In the genomic region with DNA sequence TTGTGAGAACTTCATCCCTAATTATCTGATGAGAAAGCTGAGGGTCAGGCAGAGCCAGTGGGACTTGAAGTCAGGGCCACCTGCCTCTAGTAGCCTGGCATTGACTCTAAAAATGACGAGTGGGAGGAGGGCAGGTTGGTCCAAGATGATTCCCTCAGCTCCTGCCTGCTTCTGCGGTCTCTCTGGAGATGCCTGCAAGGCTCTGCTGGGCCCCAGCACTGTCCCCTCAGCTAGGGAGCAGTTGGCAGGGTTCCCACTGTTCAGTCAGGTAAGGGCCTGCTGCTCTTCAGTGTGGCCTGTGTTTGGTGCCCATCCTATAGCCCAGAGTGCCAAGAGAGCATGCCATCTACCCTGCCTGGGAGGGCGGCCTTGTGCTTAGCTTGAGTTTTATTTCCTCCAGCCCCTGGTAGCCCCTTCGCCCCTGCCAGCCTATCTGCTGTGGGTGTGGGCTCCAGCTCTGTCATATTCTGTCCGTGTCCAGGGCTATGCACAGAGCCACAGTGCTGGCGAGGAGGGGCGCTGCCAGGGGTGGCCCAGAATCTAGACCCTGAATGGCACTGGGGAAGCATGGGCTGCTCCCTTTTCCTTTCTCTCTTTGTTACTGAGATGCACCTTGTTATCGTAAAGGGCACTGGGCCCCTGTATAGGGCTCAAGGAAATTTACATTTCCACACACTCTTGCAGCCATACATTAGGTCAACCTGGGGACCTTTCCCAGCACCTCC, we compare ENCODE assay signal across 27 cellular contexts.
"Had no signal": no experiment of that assay in that cellular context is flagged by ENCODE, and none has a peak within 500 bp of the region (broad histone marks: within the 10 kb centered on the region; RNA-seq: fewer than 3 reads in every experiment).

No MANE protein-coding gene starts in this region.

- ATAC-seq: esophagus mucosa; foreskin keratinocyte; heart right ventricle; left ventricle myocardium superior; lower lobe of right lung; mucosa of descending colon; natural killer cell treated with Interleukin-12 subunit alpha and Interleukin-12 subunit beta and Interleukin-15 and Interleukin-18, amount 100 ng/mL, for 72 hours; stimulated activated effector memory CD8-positive, alpha-beta T cell treated with anti-CD3 and anti-CD28 coated beads, Interleukin-12 subunit alpha, Interleukin-12 subunit beta, amount 100 ng/mL, for 72 hours had no signal

- H3K27me3 ChIP-seq: colonic mucosa, foreskin keratinocyte, neural progenitor cell, right atrium auricular region, sigmoid colon, tibial nerve, vagina had no signal

- H3K9me3 ChIP-seq: colonic mucosa, heart right ventricle, lower lobe of right lung, mucosa of descending colon, prostate gland, right atrium auricular region, sigmoid colon, thoracic aorta, tibial nerve, vagina had no signal

- H3K36me3 ChIP-seq: colonic mucosa, heart right ventricle, lower lobe of right lung, neural progenitor cell, prostate gland, right atrium auricular region, sigmoid colon, thoracic aorta, tibial nerve, vagina had no signal

- H3K27me3 Mint-ChIP-seq: natural killer cell treated with Interleukin-12 subunit alpha and Interleukin-12 subunit beta and Interleukin-15 and Interleukin-18, amount 100 ng/mL, for 72 hours; stimulated activated naive CD8-positive, alpha-beta T cell treated with anti-CD3 and anti-CD28 coated beads, Interleukin-15, Interleukin-2, amounts not matched to agents 100 ng/mL and 50 ng/mL, for 24 hours had no signal

- H3K27ac ChIP-seq: colonic mucosa, epithelial cell of prostate, foreskin keratinocyte, heart right ventricle, lower lobe of right lung, neural progenitor cell, prostate gland, right atrium auricular region, sigmoid colon, thoracic aorta, tibial nerve, vagina had no signal

- H3K4me1 ChIP-seq: colonic mucosa, foreskin keratinocyte, prostate gland had no signal

- H3K4me3 Mint-ChIP-seq: dendritic cell treated with granulocyte-macrophage colony-stimulating factor and Interleukin-4, amounts not matched to agents 40 ng/mL and 50 ng/mL, for 4 days; endodermal cell; memory B cell; naive B cell; natural killer cell treated with Interleukin-12 subunit alpha and Interleukin-12 subunit beta and Interleukin-15 and Interleukin-18, amount 100 ng/mL, for 72 hours; neural progenitor cell; stimulated activated effector memory CD8-positive, alpha-beta T cell treated with anti-CD3 and anti-CD28 coated beads, Interleukin-12 subunit alpha, Interleukin-12 subunit beta, amount 100 ng/mL, for 72 hours; stimulated activated naive CD8-positive, alpha-beta T cell treated with anti-CD3 and anti-CD28 coated beads, Interleukin-15, Interleukin-2, amounts not matched to agents 100 ng/mL and 50 ng/mL, for 24 hours had no signal

- H3K4me3 ChIP-seq: colonic mucosa, heart right ventricle, lower lobe of right lung, mucosa of descending colon, neural progenitor cell, prostate gland, right atrium auricular region, sigmoid colon, thoracic aorta, tibial nerve, vagina had no signal

- DNase-seq: colonic mucosa; effector CD8-positive, alpha-beta T cell; endodermal cell; foreskin keratinocyte; glutamatergic neuron; heart right ventricle; hippocampal formation; left ventricle myocardium superior; lower lobe of right lung; mucosa of descending colon; naive B cell; sigmoid colon; stimulated activated CD4-positive, alpha-beta T cell treated with anti-CD3 and anti-CD28 coated beads, Interleukin-2, amount 100 ng/mL, for 24 hours; stimulated activated CD4-positive, alpha-beta T cell treated with anti-CD3 and anti-CD28 coated beads, Interleukin-4, amount 100 ng/mL, for 24 hours had no signal

- H3K9me3 Mint-ChIP-seq: dendritic cell treated with granulocyte-macrophage colony-stimulating factor and Interleukin-4, amounts not matched to agents 40 ng/mL and 50 ng/mL, for 4 days; endodermal cell; memory B cell; naive B cell; natural killer cell treated with Interleukin-12 subunit alpha and Interleukin-12 subunit beta and Interleukin-15 and Interleukin-18, amount 100 ng/mL, for 72 hours; neural progenitor cell; stimulated activated effector memory CD8-positive, alpha-beta T cell treated with anti-CD3 and anti-CD28 coated beads, Interleukin-12 subunit alpha, Interleukin-12 subunit beta, amount 100 ng/mL, for 72 hours; stimulated activated naive CD8-positive, alpha-beta T cell treated with anti-CD3 and anti-CD28 coated beads, Interleukin-15, Interleukin-2, amounts not matched to agents 100 ng/mL and 50 ng/mL, for 24 hours had no signal

- H3K27ac Mint-ChIP-seq: dendritic cell treated with granulocyte-macrophage colony-stimulating factor and Interleukin-4, amounts not matched to agents 40 ng/mL and 50 ng/mL, for 4 days; endodermal cell; memory B cell; natural killer cell treated with Interleukin-12 subunit alpha and Interleukin-12 subunit beta and Interleukin-15 and Interleukin-18, amount 100 ng/mL, for 72 hours; neural progenitor cell; stimulated activated effector memory CD8-positive, alpha-beta T cell treated with anti-CD3 and anti-CD28 coated beads, Interleukin-12 subunit alpha, Interleukin-12 subunit beta, amount 100 ng/mL, for 72 hours; stimulated activated naive CD8-positive, alpha-beta T cell treated with anti-CD3 and anti-CD28 coated beads, Interleukin-15, Interleukin-2, amounts not matched to agents 100 ng/mL and 50 ng/mL, for 24 hours had no signal

- H3K36me3 Mint-ChIP-seq: memory B cell; naive B cell; natural killer cell treated with Interleukin-12 subunit alpha and Interleukin-12 subunit beta and Interleukin-15 and Interleukin-18, amount 100 ng/mL, for 72 hours; neural progenitor cell; stimulated activated effector memory CD8-positive, alpha-beta T cell treated with anti-CD3 and anti-CD28 coated beads, Interleukin-12 subunit alpha, Interleukin-12 subunit beta, amount 100 ng/mL, for 72 hours had no signal
